8 cellular contexts compared by ENCODE assay signal in genomic region chr1:116825400-116825734, GRCh38.
DNase-seq lines count a peak whose midpoint lies in the region; ATAC-seq and TF ChIP-seq lines count a peak whose summit lies in the region.

No MANE protein-coding gene starts in this region.

- H3K4me1 ChIP-seq in right lobe of liver = no peaks in the 10 kb centered on the region

- no peak for ATAC-seq in natural killer cell treated with Interleukin-12 subunit alpha and Interleukin-12 subunit beta and Interleukin-15 and Interleukin-18, amount 100 ng/mL, for 72 hours
- ATAC-seq in natural killer cell = no peak
- ATAC-seq in activated T-helper 17 cell treated with anti-CD3 and anti-CD28 coated beads, Interleukin-2, amount 50 U/mL, for 72 hours (replicated peaks) = no peak
- ATAC-seq in right lobe of liver = no peak

- 25% methylated on average over 1 of the region's 4 CpGs for WGBS in right lobe of liver (ENCODE audit: insufficient coverage, low coverage, low lambda C conversion rate, missing lambda C conversion rate)

- peaks cover 22 to 31% of the 10 kb centered on the region in 2 donors for H3K4me1 Mint-ChIP-seq in natural killer cell treated with Interleukin-12 subunit alpha and Interleukin-12 subunit beta and Interleukin-15 and Interleukin-18, amount 100 ng/mL, for 72 hours (ENCODE audit: low read depth in 2 of 2)
- peaks cover 11 to 15% of the 10 kb centered on the region in 2 donors for H3K4me1 Mint-ChIP-seq in natural killer cell
- peaks cover 38% of the 10 kb centered on the region for H3K4me1 Mint-ChIP-seq in activated T-helper 17 cell treated with anti-CD3 and anti-CD28 coated beads, Interleukin-2, amount 50 U/mL, for 72 hours

- peaks cover 6% of the 10 kb centered on the region for H3K36me3 Mint-ChIP-seq in natural killer cell treated with Interleukin-12 subunit alpha and Interleukin-12 subunit beta and Interleukin-15 and Interleukin-18, amount 100 ng/mL, for 72 hours
- no peaks in the 10 kb centered on the region for H3K36me3 Mint-ChIP-seq in natural killer cell
- H3K36me3 Mint-ChIP-seq in activated T-helper 17 cell treated with anti-CD3 and anti-CD28 coated beads, Interleukin-2, amount 50 U/mL, for 72 hours (ENCODE audit: low read depth) = peaks cover 7% of the 10 kb centered on the region

- TF ChIP-seq CTCF in natural killer cell (IDR thresholded peaks at IDR 0.05) (no peak), right lobe of liver (IDR thresholded peaks at IDR 0.05) (no peak)

- intact Hi-C loops in natural killer cell (cut with micrococcal nuclease) = no loop called here
- intact Hi-C loops in right lobe of liver (cut with DNase I) = no loop called here

- H3K4me3 ChIP-seq in right lobe of liver = no peak overlapping the region

- H3K9me3 Mint-ChIP-seq in natural killer cell treated with Interleukin-12 subunit alpha and Interleukin-12 subunit beta and Interleukin-15 and Interleukin-18, amount 100 ng/mL, for 72 hours = peaks cover 3% of the 10 kb centered on the region
- H3K9me3 Mint-ChIP-seq in natural killer cell = no peaks in the 10 kb centered on the region
- peaks cover 4% of the 10 kb centered on the region for H3K9me3 Mint-ChIP-seq in activated T-helper 17 cell treated with anti-CD3 and anti-CD28 coated beads, Interleukin-2, amount 50 U/mL, for 72 hours

- peak overlapping the region; percentile 91 to 94 for H3K27ac Mint-ChIP-seq in natural killer cell treated with Interleukin-12 subunit alpha and Interleukin-12 subunit beta and Interleukin-15 and Interleukin-18, amount 100 ng/mL, for 72 hours
- no peak overlapping the region for H3K27ac Mint-ChIP-seq in natural killer cell
- peak overlapping the region; percentile 93 for H3K27ac Mint-ChIP-seq in activated T-helper 17 cell treated with anti-CD3 and anti-CD28 coated beads, Interleukin-2, amount 50 U/mL, for 72 hours

- TF ChIP-seq POLR2A in right lobe of liver (IDR thresholded peaks at IDR 0.05) = no peak

- H3K27me3 ChIP-seq in right lobe of liver = no peaks in the 10 kb centered on the region

- no peak overlapping the region for H3K4me3 Mint-ChIP-seq in natural killer cell treated with Interleukin-12 subunit alpha and Interleukin-12 subunit beta and Interleukin-15 and Interleukin-18, amount 100 ng/mL, for 72 hours
- no peak overlapping the region for H3K4me3 Mint-ChIP-seq in natural killer cell
- peak overlapping the region; percentile 86 for H3K4me3 Mint-ChIP-seq in activated T-helper 17 cell treated with anti-CD3 and anti-CD28 coated beads, Interleukin-2, amount 50 U/mL, for 72 hours

- H3K27me3 Mint-ChIP-seq in natural killer cell treated with Interleukin-12 subunit alpha and Interleukin-12 subunit beta and Interleukin-15 and Interleukin-18, amount 100 ng/mL, for 72 hours = no peaks in the 10 kb centered on the region
- no peaks in the 10 kb centered on the region for H3K27me3 Mint-ChIP-seq in natural killer cell (ENCODE audit: low read depth in 2 of 2)
- H3K27me3 Mint-ChIP-seq in activated T-helper 17 cell treated with anti-CD3 and anti-CD28 coated beads, Interleukin-2, amount 50 U/mL, for 72 hours = no peaks in the 10 kb centered on the region

- no peak overlapping the region for H3K27ac ChIP-seq in right lobe of liver

- no peaks in the 10 kb centered on the region for H3K36me3 ChIP-seq in right lobe of liver

- no peaks in the 10 kb centered on the region for H3K9me3 ChIP-seq in right lobe of liver

- no peak for DNase-seq in natural killer cell treated with Interleukin-12 subunit alpha and Interleukin-12 subunit beta and Interleukin-15 and Interleukin-18, amount 100 ng/mL, for 72 hours (ENCODE audit: low spot score)
- DNase-seq in natural killer cell (no peak), left kidney (ENCODE audit: low read depth, low spot score) (peak; percentile 76), dermis blood vessel endothelial cell (no peak), NOMO-1 treated with DMSO at 0.1 percent for 48 hours (lab: John Stamatoyannopoulos, UW; ENCODE audit: unreplicated experiment) (no peak), right lobe of liver (no peak), NCI-H345 treated with DMSO at 0.1 percent for 48 hours (lab: John Stamatoyannopoulos, UW; ENCODE audit: unreplicated experiment) (no peak)

Comparison
In these comparisons a context has a peak if more than half of its experiments do, and no peak if none do; other contexts are left out.
1. H3K27ac Mint-ChIP-seq: peak in natural killer cell treated with Interleukin-12 subunit alpha and Interleukin-12 subunit beta and Interleukin-15 and Interleukin-18, amount 100 ng/mL, for 72 hours (2 of 2) and activated T-helper 17 cell treated with anti-CD3 and anti-CD28 coated beads, Interleukin-2, amount 50 U/mL, for 72 hours (single experiment); none in natural killer cell (0 of 2).